ENCODE assay signal across 7 cellular contexts in genomic region chr3:49812916-49813496, GRCh38. TPM values are rescaled to one million over a fixed set of nuclear protein-coding genes. Genes with fewer than 3 reads are reported as not detected.
DNase-seq lines count a peak whose midpoint lies in the region; ATAC-seq and TF ChIP-seq lines count a peak whose summit lies in the region.
"Had no signal": no experiment of that assay in that cellular context is flagged by ENCODE, and none has a peak within 500 bp of the region (broad histone marks: within the 10 kb centered on the region; RNA-seq: fewer than 3 reads in every experiment).

No MANE protein-coding gene starts in this region.

- no peak overlapping the region for H3K4me2 ChIP-seq in PC-3 (ENCODE audit: low read length)

- H3F3A ChIP-seq in PC-3 (ENCODE audit: low read length, unreplicated experiment): no peaks in the 10 kb centered on the region

- H3K4me3 ChIP-seq in fibroblast of the aortic adventitia (ENCODE audit: low read depth, low read length): peak overlapping the region; percentile 82
- peak overlapping the region; percentile 67 to 86 (median 78) for H3K4me3 ChIP-seq in subcutaneous abdominal adipose tissue (ENCODE audit: low read depth in 1 of 5, low read length in 5 of 5)
- no peak overlapping the region for H3K4me3 ChIP-seq in PC-3 (ENCODE audit: low read length)

- H3K9ac ChIP-seq in subcutaneous abdominal adipose tissue (ENCODE audit: low read length in 5 of 5): peak overlapping the region in 4 of 5 donors; percentile 69 to 79 (median 74)
- H3K9ac ChIP-seq in PC-3 (ENCODE audit: low read length): no peak overlapping the region

- no peaks in the 10 kb centered on the region for H3K79me2 ChIP-seq in PC-3 (ENCODE audit: low read length)

- DNase-seq in NCI-H2029 (lab: John Stamatoyannopoulos, UW) (peak; percentile 5), NCI-H2029 treated with DMSO at 0.1 percent for 48 hours (lab: John Stamatoyannopoulos, UW) (no peak), fibroblast of the aortic adventitia (ENCODE audit: low read depth) (no peak), PC-3 (no peak)

- ATAC-seq in PC-3 (no peak), GM18861 (IDR thresholded peaks at IDR 0.05; ENCODE audit: unreplicated experiment) (no peak)

- H3K9me2 ChIP-seq in PC-3 (replicated peaks; ENCODE audit: low read length): no peaks in the 10 kb centered on the region

- POLR2A ChIA-PET in PC-3 (lab: Charles Lee; ENCODE audit: unreplicated experiment): no interaction called here

- no peaks in the 10 kb centered on the region for H3K27me3 ChIP-seq in subcutaneous abdominal adipose tissue (ENCODE audit: control insufficient read depth in 5 of 5, insufficient read depth in 4 of 5, low read length in 5 of 5)
- H3K27me3 ChIP-seq in PC-3 (ENCODE audit: low read length): no peaks in the 10 kb centered on the region

- H3K4me1 ChIP-seq in subcutaneous abdominal adipose tissue (ENCODE audit: control insufficient read depth in 5 of 5, insufficient read depth in 5 of 5, low read length in 5 of 5) (peaks cover 10 to 48% (median 29%) of the 10 kb centered on the region in 5 donors), PC-3 (ENCODE audit: insufficient read depth, low read length) (no peaks in the 10 kb centered on the region)

- H3K9me3 ChIP-seq in subcutaneous abdominal adipose tissue (ENCODE audit: control insufficient read depth in 5 of 5, low read length in 5 of 5): no peaks in the 10 kb centered on the region
- no peaks in the 10 kb centered on the region for H3K9me3 ChIP-seq in PC-3 (ENCODE audit: low read length)

- CTCF ChIA-PET in PC-3 (lab: Charles Lee): interaction anchor here (0.5 kb wide), 1 partner anchor 23 kb away, joined by 3 read pairs; no protein-coding TSS in a partner anchor

- intact Hi-C loops in PC-3 (cut with micrococcal nuclease): no loop called here

- no peak overlapping the region for H2AFZ ChIP-seq in PC-3 (ENCODE audit: low read length)

- H4K20me1 ChIP-seq in PC-3 (ENCODE audit: low read length): no peaks in the 10 kb centered on the region

- TF ChIP-seq CTCF in fibroblast of the aortic adventitia (IDR thresholded peaks at IDR 0.05; ENCODE audit: insufficient read depth, low read length) (no peak), PC-3 (conservative IDR thresholded peaks at IDR 0.05; ENCODE audit: low read depth, low read length) (no peak)

- no TSS peak for BruUV-seq in PC-3 (replicated peaks; lab: Mats Ljungman, UMichigan)

- H3K27ac ChIP-seq in subcutaneous abdominal adipose tissue (ENCODE audit: low read depth, low read length) (no peak overlapping the region), PC-3 (ENCODE audit: low read length) (no peak overlapping the region)
- H3K27ac ChIP-seq: 22Rv1 had no signal

- peaks cover 0 to 45% (median 38%) of the 10 kb centered on the region in 5 donors for H3K36me3 ChIP-seq in subcutaneous abdominal adipose tissue (ENCODE audit: control insufficient read depth in 5 of 5, insufficient read depth in 5 of 5, low read length in 5 of 5)
- no peaks in the 10 kb centered on the region for H3K36me3 ChIP-seq in PC-3 (ENCODE audit: low read depth, low read length)

RNA-seq across cellular contexts. Expression of gene UBA7, which starts 0.7 kb away (rescaled TPM):
- total RNA-seq in fibroblast of the aortic adventitia (ENCODE audit: low replicate concordance): 22.8 and 69.4 TPM in 2 replicates
- 3.3 and 3.6 TPM in 2 replicates for total RNA-seq in PC-3 (2014; rRNA removed)

RNA-seq across cellular contexts. Expression of gene INKA1, which starts 9.9 kb away (rescaled TPM):
- total RNA-seq in fibroblast of the aortic adventitia (ENCODE audit: low replicate concordance) (4.4 and 9.5 TPM in 2 replicates), PC-3 (2014; rRNA removed) (1.3 and 5.8 TPM in 2 replicates)

RNA-seq across cellular contexts. Expression of gene CDHR4, which starts 13.3 kb away (rescaled TPM):
- total RNA-seq in fibroblast of the aortic adventitia (ENCODE audit: low replicate concordance) (0.09 TPM in 1 of 2 replicates, not detected in the other), PC-3 (2014; rRNA removed) (not detected in 2 replicates)

RNA-seq across cellular contexts. Expression of gene IP6K1, which starts 26.7 kb away (rescaled TPM):
- total RNA-seq in fibroblast of the aortic adventitia (ENCODE audit: low replicate concordance) (29.6 TPM in 2 replicates), PC-3 (2014; rRNA removed) (50.3 and 51.0 TPM in 2 replicates)

RNA-seq across cellular contexts. Expression of gene TRAIP, which starts 43.4 kb away (rescaled TPM):
- 1.3 and 7.7 TPM in 2 replicates for total RNA-seq in fibroblast of the aortic adventitia (ENCODE audit: low replicate concordance)
- 21.6 and 27.8 TPM in 2 replicates for total RNA-seq in PC-3 (2014; rRNA removed)
